In the genomic region with DNA sequence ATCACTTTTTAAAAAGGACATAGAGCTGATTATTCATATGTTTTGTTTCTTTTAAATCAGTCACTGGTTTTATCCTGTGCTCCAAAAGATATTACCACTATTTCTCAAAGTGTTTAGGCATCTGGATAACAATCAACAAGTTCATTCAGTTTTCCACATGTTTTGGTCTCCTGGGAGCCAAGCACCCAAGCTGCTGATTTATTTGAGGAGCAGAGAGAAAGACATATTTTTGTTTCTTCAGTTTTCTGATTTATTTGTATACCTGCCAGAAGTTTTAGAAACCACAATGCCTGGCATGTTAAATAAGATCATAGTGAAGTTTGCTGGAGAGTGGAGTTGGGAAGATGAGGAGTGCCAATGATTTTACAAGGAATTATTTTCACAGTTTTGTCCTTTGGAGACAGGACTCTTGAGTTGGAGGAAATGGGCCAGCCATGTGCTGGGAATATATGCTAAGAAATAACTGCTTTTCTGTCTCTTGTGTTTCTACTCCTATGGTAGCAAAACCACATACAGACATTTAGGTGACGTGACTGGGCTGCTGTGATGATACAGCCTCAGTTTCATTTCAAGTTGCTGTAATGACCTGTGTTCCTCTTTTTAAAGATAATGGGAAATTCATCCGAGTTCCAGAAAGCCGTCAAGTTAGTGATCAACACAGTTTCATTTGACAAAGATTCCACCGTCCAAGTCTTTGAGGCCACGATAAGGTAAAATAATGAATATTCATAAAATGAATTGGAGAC, we compare ENCODE assay signal across 8 cellular contexts.
DNase-seq lines count a peak whose midpoint lies in the region; ATAC-seq and TF ChIP-seq lines count a peak whose summit lies in the region.

No MANE protein-coding gene starts in this region.

- TF ChIP-seq CTCF in neutrophil (IDR thresholded peaks at IDR 0.05) = no peak

- peaks cover 37% of the 10 kb centered on the region for H3K36me3 ChIP-seq in neutrophil

- peak overlapping the region; percentile 78 for H3K27ac ChIP-seq in neutrophil

- ATAC-seq in GM19043 (IDR thresholded peaks at IDR 0.05; ENCODE audit: low read depth, unreplicated experiment) = peak; percentile 32
- peak; percentile 37 for ATAC-seq in HG02981 (IDR thresholded peaks at IDR 0.05; ENCODE audit: unreplicated experiment)

- no peaks in the 10 kb centered on the region for H3K27me3 ChIP-seq in neutrophil

- DNase-seq in SIG-M5 treated with dmso at 0.1 percent for 504 hours (lab: John Stamatoyannopoulos, UW; ENCODE audit: unreplicated experiment) (peak; percentile 89), AG08396 (ENCODE audit: low spot score) (no peak), NCI-H1694 (lab: John Stamatoyannopoulos, UW) (no peak), NCI-H146 (lab: John Stamatoyannopoulos, UW) (no peak), NCI-H1417 (lab: John Stamatoyannopoulos, UW) (no peak)

- H3K4me3 ChIP-seq in neutrophil (ENCODE audit: low read depth in 1 of 2, low read length in 1 of 2) = no peak overlapping the region

- no peaks in the 10 kb centered on the region for H3K9me3 ChIP-seq in neutrophil

- peaks cover 51 to 57% of the 10 kb centered on the region in 2 experiments for H3K4me1 ChIP-seq in neutrophil (ENCODE audit: control insufficient read depth in 1 of 2, insufficient read depth in 1 of 2, low read depth in 1 of 2, low read length in 1 of 2)
